Comparison of ENCODE assay signal across 1 cellular context in the genomic region with DNA sequence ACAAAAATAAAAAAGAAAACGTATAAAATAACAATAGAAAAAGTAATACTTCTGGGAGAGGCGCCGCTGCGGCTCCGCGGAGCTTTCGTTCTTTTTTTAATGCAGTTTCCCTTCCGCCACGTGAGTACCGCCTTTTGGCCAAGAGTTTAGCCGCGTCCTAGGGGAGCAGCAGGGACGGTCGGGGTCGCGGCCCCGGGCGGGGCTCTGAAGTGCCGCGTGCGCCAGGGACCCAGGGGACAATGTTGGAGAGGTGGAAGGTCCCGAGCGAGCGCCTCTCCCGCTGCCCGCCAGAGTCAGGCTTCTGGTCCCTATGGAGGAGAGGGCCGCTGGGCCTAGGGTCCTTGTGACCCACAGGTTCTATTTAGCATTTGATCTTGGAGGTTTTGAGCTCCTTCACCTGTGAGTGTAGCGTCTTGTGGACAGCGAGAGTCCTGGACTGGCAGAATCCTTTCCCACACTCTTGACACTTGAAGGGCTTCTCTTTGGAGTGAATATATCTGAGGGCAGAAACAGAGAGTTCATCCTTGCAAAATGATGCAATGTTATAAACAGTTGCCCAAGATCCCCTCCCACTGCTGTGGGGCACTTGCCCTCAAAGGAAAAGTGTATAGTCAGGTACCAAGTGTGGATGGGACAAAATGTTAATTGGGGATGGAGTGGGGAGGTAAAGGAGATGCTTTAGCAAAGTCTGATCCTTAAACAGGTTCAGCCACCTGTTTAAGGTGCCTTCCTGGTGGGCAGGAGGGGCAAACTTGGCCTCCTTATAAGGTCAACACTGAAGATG.
TF ChIP-seq lines count a peak whose summit lies in the region.

No MANE protein-coding gene starts in this region.

TF ChIP-seq in K562, 482 proteins besides CTCF, POLR2A, EP300 and RAD21 (continued from another document):
- TF ChIP-seq, protein P1, sequence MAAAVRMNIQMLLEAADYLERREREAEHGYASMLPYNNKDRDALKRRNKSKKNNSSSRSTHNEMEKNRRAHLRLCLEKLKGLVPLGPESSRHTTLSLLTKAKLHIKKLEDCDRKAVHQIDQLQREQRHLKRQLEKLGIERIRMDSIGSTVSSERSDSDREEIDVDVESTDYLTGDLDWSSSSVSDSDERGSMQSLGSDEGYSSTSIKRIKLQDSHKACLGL (CRISPR knock-in tag; IDR thresholded peaks at IDR 0.05; ENCODE audit: borderline replicate concordance, poor library complexity, severe bottlenecking): no peak
- no peak for TF ChIP-seq BACH1 (tag; IDR thresholded peaks at IDR 0.05)
- TF ChIP-seq, protein P2, sequence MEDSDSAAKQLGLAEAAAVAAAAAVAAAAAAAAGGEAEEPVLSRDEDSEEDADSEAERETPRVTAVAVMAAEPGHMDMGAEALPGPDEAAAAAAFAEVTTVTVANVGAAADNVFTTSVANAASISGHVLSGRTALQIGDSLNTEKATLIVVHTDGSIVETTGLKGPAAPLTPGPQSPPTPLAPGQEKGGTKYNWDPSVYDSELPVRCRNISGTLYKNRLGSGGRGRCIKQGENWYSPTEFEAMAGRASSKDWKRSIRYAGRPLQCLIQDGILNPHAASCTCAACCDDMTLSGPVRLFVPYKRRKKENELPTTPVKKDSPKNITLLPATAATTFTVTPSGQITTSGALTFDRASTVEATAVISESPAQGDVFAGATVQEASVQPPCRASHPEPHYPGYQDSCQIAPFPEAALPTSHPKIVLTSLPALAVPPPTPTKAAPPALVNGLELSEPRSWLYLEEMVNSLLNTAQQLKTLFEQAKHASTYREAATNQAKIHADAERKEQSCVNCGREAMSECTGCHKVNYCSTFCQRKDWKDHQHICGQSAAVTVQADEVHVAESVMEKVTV (CRISPR knock-in tag; IDR thresholded peaks at IDR 0.05): no peak
- no peak for TF ChIP-seq SMARCC2 (IDR thresholded peaks at IDR 0.05; ENCODE audit: low read depth)
- no peak for TF ChIP-seq XRCC3 (IDR thresholded peaks at IDR 0.05)
- no peak for TF ChIP-seq PTBP1 (IDR thresholded peaks at IDR 0.05; ENCODE audit: low read depth, low read length)
- TF ChIP-seq EWSR1 (IDR thresholded peaks at IDR 0.05; ENCODE audit: borderline replicate concordance, low read depth, partially characterized antibody): no peak
- peak; percentile 39; the same call in 1 of the 2 replicates for TF ChIP-seq CEBPG (CRISPR knock-in tag; IDR thresholded peaks at IDR 0.05)
- TF ChIP-seq CEBPG (tag; conservative IDR thresholded peaks at IDR 0.05 in 1 of 2, IDR thresholded peaks at IDR 0.05 in 1 of 2): no peak; a peak in 1 of 4 replicates
- TF ChIP-seq, protein P3, sequence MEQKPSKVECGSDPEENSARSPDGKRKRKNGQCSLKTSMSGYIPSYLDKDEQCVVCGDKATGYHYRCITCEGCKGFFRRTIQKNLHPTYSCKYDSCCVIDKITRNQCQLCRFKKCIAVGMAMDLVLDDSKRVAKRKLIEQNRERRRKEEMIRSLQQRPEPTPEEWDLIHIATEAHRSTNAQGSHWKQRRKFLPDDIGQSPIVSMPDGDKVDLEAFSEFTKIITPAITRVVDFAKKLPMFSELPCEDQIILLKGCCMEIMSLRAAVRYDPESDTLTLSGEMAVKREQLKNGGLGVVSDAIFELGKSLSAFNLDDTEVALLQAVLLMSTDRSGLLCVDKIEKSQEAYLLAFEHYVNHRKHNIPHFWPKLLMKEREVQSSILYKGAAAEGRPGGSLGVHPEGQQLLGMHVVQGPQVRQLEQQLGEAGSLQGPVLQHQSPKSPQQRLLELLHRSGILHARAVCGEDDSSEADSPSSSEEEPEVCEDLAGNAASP (IDR thresholded peaks at IDR 0.05): no peak
- no peak for TF ChIP-seq ZFP1 (CRISPR knock-in tag; IDR thresholded peaks at IDR 0.05)
